Comparison of ENCODE assay signal across 20 cellular contexts in the genomic region with DNA sequence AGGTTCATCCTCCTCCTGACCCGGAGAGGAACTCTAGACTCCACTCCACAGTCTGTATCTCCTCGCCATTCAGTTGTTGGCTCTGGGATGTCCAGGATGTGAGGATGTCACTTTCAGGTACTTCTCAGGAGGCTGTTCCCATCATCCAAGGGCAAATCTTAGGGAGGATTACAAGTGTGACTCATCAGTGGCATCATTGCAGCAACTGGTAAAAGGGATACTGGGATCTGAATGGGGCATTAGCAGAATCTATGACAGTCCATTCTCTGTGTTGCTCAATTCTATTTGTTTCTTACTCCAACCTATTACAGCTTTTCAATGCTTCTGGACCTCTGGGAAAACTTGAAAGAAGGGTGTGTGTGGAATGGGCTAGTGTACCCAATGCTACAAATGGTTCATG.
DNase-seq lines count a peak whose midpoint lies in the region; ATAC-seq, FAIRE-seq and TF ChIP-seq lines count a peak whose summit lies in the region.
"Had no signal": no experiment of that assay in that cellular context is flagged by ENCODE, and none has a peak within 500 bp of the region (broad histone marks: within the 10 kb centered on the region; RNA-seq: fewer than 3 reads in every experiment).

No MANE protein-coding gene starts in this region.

- no peak overlapping the region for H3K14ac ChIP-seq in mesenchymal stem cell (ENCODE audit: low read length in 2 of 2)

- H3K4me1 ChIP-seq in breast epithelium (peaks cover 0 to 7% of the 10 kb centered on the region in 2 donors), mesenchymal stem cell (ENCODE audit: control insufficient read depth, insufficient read depth, low read depth, low read length) (no peaks in the 10 kb centered on the region), GM23338 (ENCODE audit: insufficient read depth) (no peaks in the 10 kb centered on the region)
- H3K4me1 ChIP-seq: HAP-1 had no signal

- intact Hi-C loops in MCF 10A (cut with micrococcal nuclease) = no loop called here
- intact Hi-C loops in breast epithelium (cut with DNase I; ENCODE audit: low total_unique reads) = no loop called here

- 100% methylated on average over 1 of the region's 2 CpGs for WGBS in mesenchymal stem cell

- CTCF ChIA-PET in MCF 10A (lab: Yijun Ruan, JAX) = no interaction called here

- ATAC-seq in GM23338 = no peak

- H3K36me3 ChIP-seq in breast epithelium (no peaks in the 10 kb centered on the region), bronchial epithelial cell (ENCODE audit: control insufficient read depth, insufficient read depth, low read length) (no peaks in the 10 kb centered on the region), mesenchymal stem cell (ENCODE audit: control insufficient read depth in 1 of 2, insufficient read depth in 2 of 2, low read depth in 1 of 2, low read length in 2 of 2) (no peaks in the 10 kb centered on the region), GM23338 (ENCODE audit: insufficient read depth) (no peaks in the 10 kb centered on the region)
- H3K36me3 ChIP-seq: HAP-1 had no signal

- no peaks in the 10 kb centered on the region for H3K79me2 ChIP-seq in GM23338 (replicated peaks; ENCODE audit: insufficient read depth)

- FAIRE-seq in bronchial epithelial cell (lab: Jason Lieb, UNC) (no peak), H54 (lab: Jason Lieb, UNC) (no peak)
- FAIRE-seq: G401.6, GM12891 had no signal

- H3K4ac ChIP-seq in mesenchymal stem cell (ENCODE audit: low read depth in 1 of 2, low read length in 2 of 2) = no peak overlapping the region

- H3K27ac ChIP-seq in breast epithelium (no peak overlapping the region), mesenchymal stem cell (ENCODE audit: low read length, poor library complexity, severe bottlenecking) (no peak overlapping the region), GM23338 (ENCODE audit: low read depth) (no peak overlapping the region)

- H3K36me3 Mint-ChIP-seq in MCF 10A (ENCODE audit: insufficient read depth, unreplicated experiment) = no peaks in the 10 kb centered on the region
- H3K36me3 Mint-ChIP-seq in GM23338 (ENCODE audit: low read depth) = no peaks in the 10 kb centered on the region

- no peak overlapping the region for H2BK120ac ChIP-seq in mesenchymal stem cell (ENCODE audit: low read depth, low read length)

- H3K18ac ChIP-seq in mesenchymal stem cell (ENCODE audit: low read depth in 1 of 2, low read length in 2 of 2) = no peak overlapping the region

- no peaks in the 10 kb centered on the region for H3K9me3 ChIP-seq in breast epithelium
- no peaks in the 10 kb centered on the region for H3K9me3 ChIP-seq in mesenchymal stem cell (ENCODE audit: control insufficient read depth, low read length)
- H3K9me3 ChIP-seq: HAP-1 had no signal

- no peaks in the 10 kb centered on the region for H3K79me1 ChIP-seq in mesenchymal stem cell (replicated peaks; ENCODE audit: low read length, poor library complexity, severe bottlenecking)

- POLR2A ChIA-PET in MCF 10A (lab: Yijun Ruan, JAX) = no interaction called here

- no peak for TF ChIP-seq CTCF in MCF 10A (IDR thresholded peaks at IDR 0.05; ENCODE audit: unreplicated experiment)
- no peak for TF ChIP-seq CTCF in breast epithelium (IDR thresholded peaks at IDR 0.05)
- no peak for TF ChIP-seq CTCF in bronchial epithelial cell (IDR thresholded peaks at IDR 0.05; ENCODE audit: insufficient read depth, low read length, severe bottlenecking)
- TF ChIP-seq CTCF in GM23338 (conservative IDR thresholded peaks at IDR 0.05; ENCODE audit: low read depth in 2 of 2) = no peak

- H3K9ac ChIP-seq in mesenchymal stem cell (ENCODE audit: low read length) = no peak overlapping the region

- no peak overlapping the region for H2BK15ac ChIP-seq in mesenchymal stem cell (ENCODE audit: low read depth, poor library complexity, severe bottlenecking)

- DNase-seq in MCF 10A (ENCODE audit: unreplicated experiment) = peak; percentile 41
- no peak for DNase-seq in breast epithelium (ENCODE audit: low spot score in 2 of 2)
- peak; percentile 44 for DNase-seq in bronchial epithelial cell (ENCODE audit: low read depth)
- DNase-seq in mesenchymal stem cell = peak; percentile 15
- no peak for DNase-seq in GM23338 (ENCODE audit: low spot score)
- no peak for DNase-seq in inferior parietal cortex (ENCODE audit: extremely low spot score)
- no peak for DNase-seq in H54 (ENCODE audit: insufficient read length, low spot score)
- DNase-seq: 8988T; ACHN; C1 segment of cervical spinal cord; Calu3; CD4-positive, alpha-beta T cell; DMS 273 treated with DMSO at 0.1 percent for 48 hours; DMS79 treated with DMSO at 0.1 percent for 48 hours; EL; GOT3 had no signal

- no peak overlapping the region for H2BK12ac ChIP-seq in mesenchymal stem cell (ENCODE audit: low read length in 2 of 2)

- no TSS peak for BruUV-seq in MCF 10A (replicated peaks; lab: Mats Ljungman, UMichigan)

- no peak overlapping the region for H2BK5ac ChIP-seq in mesenchymal stem cell (ENCODE audit: low read depth, low read length, poor library complexity, severe bottlenecking)

- H3K9me3 Mint-ChIP-seq in MCF 10A (ENCODE audit: unreplicated experiment) (no peaks in the 10 kb centered on the region), GM23338 (no peaks in the 10 kb centered on the region)
- H3K9me3 Mint-ChIP-seq: CD4-positive, alpha-beta T cell had no signal

- H3K9me2 ChIP-seq in GM23338 (ENCODE audit: insufficient read depth) = 0 out of 2 replicates have a peak, but pooled peaks cover 9% of the 10 kb centered on the region

- H3K27me3 ChIP-seq in breast epithelium (no peaks in the 10 kb centered on the region), bronchial epithelial cell (ENCODE audit: control insufficient read depth, insufficient read depth, low read length) (no peaks in the 10 kb centered on the region), mesenchymal stem cell (ENCODE audit: control insufficient read depth in 1 of 2, insufficient read depth in 1 of 2, low read length in 2 of 2) (no peaks in the 10 kb centered on the region), GM23338 (ENCODE audit: insufficient read depth) (no peaks in the 10 kb centered on the region)

- H3K4me3 Mint-ChIP-seq in MCF 10A (ENCODE audit: unreplicated experiment) (no peak overlapping the region), GM23338 (no peak overlapping the region)
- H3K4me3 Mint-ChIP-seq: B cell; CD4-positive, alpha-beta T cell had no signal

- H4K91ac ChIP-seq in mesenchymal stem cell (ENCODE audit: low read length) = no peak overlapping the region

- H3K27me3 Mint-ChIP-seq in MCF 10A (ENCODE audit: insufficient read depth, unreplicated experiment) (no peaks in the 10 kb centered on the region), GM23338 (ENCODE audit: insufficient read depth, low read depth, poor library complexity) (peaks cover 4% of the 10 kb centered on the region)
- H3K27me3 Mint-ChIP-seq: CD4-positive, alpha-beta T cell had no signal

- no peaks in the 10 kb centered on the region for H4K20me1 ChIP-seq in GM23338 (replicated peaks; ENCODE audit: insufficient read depth)

- H2AK5ac ChIP-seq in mesenchymal stem cell (ENCODE audit: low read length, severe bottlenecking) = no peak overlapping the region

- H3K4me1 Mint-ChIP-seq in MCF 10A (ENCODE audit: insufficient read depth, unreplicated experiment) (peaks cover 14% of the 10 kb centered on the region), GM23338 (no peaks in the 10 kb centered on the region)
- H3K4me1 Mint-ChIP-seq: B cell had no signal

- H3K4me3 ChIP-seq in breast epithelium = no peak overlapping the region
- no peak overlapping the region for H3K4me3 ChIP-seq in bronchial epithelial cell (ENCODE audit: low read depth, low read length)
- no peak overlapping the region for H3K4me3 ChIP-seq in mesenchymal stem cell (ENCODE audit: insufficient read depth in 1 of 2, low read depth in 1 of 2, low read length in 2 of 2)
- no peak overlapping the region for H3K4me3 ChIP-seq in GM23338
- H3K4me3 ChIP-seq: HAP-1 had no signal

- H4K8ac ChIP-seq in mesenchymal stem cell (ENCODE audit: low read length) = no peak overlapping the region

- no peak overlapping the region for H3K27ac Mint-ChIP-seq in MCF 10A (ENCODE audit: low read depth, unreplicated experiment)
- H3K27ac Mint-ChIP-seq in GM23338 = no peak overlapping the region
- H3K27ac Mint-ChIP-seq: B cell; CD4-positive, alpha-beta T cell had no signal

- H3F3A ChIP-seq in GM23338 (replicated peaks; ENCODE audit: low read depth) = no peaks in the 10 kb centered on the region

- TF ChIP-seq POLR2A in breast epithelium (IDR thresholded peaks at IDR 0.05) (no peak), H54 (IDR thresholded peaks at IDR 0.05; ENCODE audit: low read depth, low read length) (no peak)

- H2AFZ ChIP-seq in mesenchymal stem cell (ENCODE audit: low read depth, low read length) = no peak overlapping the region
- H2AFZ ChIP-seq in GM23338 = no peak overlapping the region

- no peak overlapping the region for H3K23ac ChIP-seq in mesenchymal stem cell (ENCODE audit: low read length in 2 of 2)

- H3K4me2 ChIP-seq in mesenchymal stem cell (ENCODE audit: low read length, poor library complexity, severe bottlenecking) (no peak overlapping the region), GM23338 (no peak overlapping the region)

TF ChIP-seq in GM23338, 12 proteins besides CTCF, POLR2A, EP300 and RAD21 (continues in another document):
- TF ChIP-seq NANOG (IDR thresholded peaks at IDR 0.05; ENCODE audit: borderline replicate concordance) = no peak

Comparison
In these comparisons a context has a peak if more than half of its experiments do, and no peak if none do; other contexts are left out.
1. DNase-seq: peak in MCF 10A (single experiment), bronchial epithelial cell (single experiment) and mesenchymal stem cell (single experiment); none in breast epithelium (0 of 2), GM23338 (single experiment), inferior parietal cortex (single experiment) and H54 (single experiment).